ENCODE assay signal across 8 cellular contexts in genomic region chr3:157176108-157176507, GRCh38. TPM values are rescaled to one million over a fixed set of nuclear protein-coding genes. Genes with fewer than 3 reads are reported as not detected.
DNase-seq lines count a peak whose midpoint lies in the region; ATAC-seq and TF ChIP-seq lines count a peak whose summit lies in the region.

No MANE protein-coding gene starts in this region.

- TF ChIP-seq CTCF in left lung (IDR thresholded peaks at IDR 0.05) (no peak), tibial nerve (IDR thresholded peaks at IDR 0.05) (no peak)

- intact Hi-C loops in left lung (cut with DNase I): no loop called here

- TF ChIP-seq EP300 in tibial nerve (IDR thresholded peaks at IDR 0.05): no peak

- H3K27me3 Mint-ChIP-seq in activated T-cell treated with anti-CD3 and anti-CD28 coated beads, Interleukin-2, amount 50 U/mL, for 72 hours (ENCODE audit: low read depth): no peaks in the 10 kb centered on the region

- H3K36me3 ChIP-seq in adipocyte (ENCODE audit: control insufficient read depth, insufficient read depth, low read length, severe bottlenecking) (no peaks in the 10 kb centered on the region), left lung (no peaks in the 10 kb centered on the region), tibial nerve (peaks cover 0 to 15% (median 0%) of the 10 kb centered on the region in 3 donors)

- no peak for DNase-seq in activated T-cell treated with anti-CD3 and anti-CD28 coated beads, Interleukin-2, amount 50 U/mL, for 72 hours
- no peak for DNase-seq in activated T-cell treated with anti-CD3 and anti-CD28 coated beads, Interleukin-2, amount 50 U/mL, for 1 hour
- DNase-seq in adipocyte (ENCODE audit: low read depth): peak; percentile 76
- no peak for DNase-seq in left lung
- no peak for DNase-seq in tibial nerve (ENCODE audit: low spot score in 2 of 2)
- DNase-seq in activated effector memory CD4-positive, alpha-beta T cell treated with Interleukin-2 at 50 U/mL for 16 hours: no peak

- peak overlapping the region; percentile 96 for H3K27ac Mint-ChIP-seq in activated T-cell treated with anti-CD3 and anti-CD28 coated beads, Interleukin-2, amount 50 U/mL, for 72 hours

- ATAC-seq in activated T-cell treated with anti-CD3 and anti-CD28 coated beads, Interleukin-2, amount 50 U/mL, for 72 hours (replicated peaks in 1 of 2): no peak
- ATAC-seq in left lung (no peak), HG03025 (IDR thresholded peaks at IDR 0.05; ENCODE audit: low FRiP score, unreplicated experiment) (no peak), HG03378 (IDR thresholded peaks at IDR 0.05; ENCODE audit: unreplicated experiment) (no peak)

- no peaks in the 10 kb centered on the region for H3K9me3 Mint-ChIP-seq in activated T-cell treated with anti-CD3 and anti-CD28 coated beads, Interleukin-2, amount 50 U/mL, for 72 hours

- TF ChIP-seq POLR2A in tibial nerve (IDR thresholded peaks at IDR 0.05): no peak

- H3K4me1 ChIP-seq in adipocyte (ENCODE audit: control insufficient read depth, insufficient read depth, low read length): peaks cover 30% of the 10 kb centered on the region
- peaks cover 15 to 34% of the 10 kb centered on the region in 2 donors for H3K4me1 ChIP-seq in left lung
- peaks cover 0 to 24% (median 9%) of the 10 kb centered on the region in 4 donors for H3K4me1 ChIP-seq in tibial nerve

- peak overlapping the region; percentile 99 for H3K9ac ChIP-seq in adipocyte (ENCODE audit: low read length)

- WGBS in tibial nerve, 2 donors: 12 to 37% methylated on average over 2 of the region's 2 CpGs

- H3K27ac ChIP-seq in left lung (peak overlapping the region; percentile 98 to 99), tibial nerve (peak overlapping the region; percentile 82 to 99 (median 92))

- H3K4me3 Mint-ChIP-seq in activated T-cell treated with anti-CD3 and anti-CD28 coated beads, Interleukin-2, amount 50 U/mL, for 72 hours: peak overlapping the region; percentile 81 to 96

- H3K27me3 ChIP-seq in adipocyte (replicated peaks; ENCODE audit: control insufficient read depth, insufficient read depth, low read length) (no peaks in the 10 kb centered on the region), left lung (no peaks in the 10 kb centered on the region), tibial nerve (no peaks in the 10 kb centered on the region)

- H3K9me3 ChIP-seq in adipocyte (ENCODE audit: control insufficient read depth, low read length) (no peaks in the 10 kb centered on the region), left lung (peaks cover 0 to 2% of the 10 kb centered on the region in 2 donors), tibial nerve (peaks cover 0 to 10% (median 0%) of the 10 kb centered on the region in 4 donors)

- H3K4me1 Mint-ChIP-seq in activated T-cell treated with anti-CD3 and anti-CD28 coated beads, Interleukin-2, amount 50 U/mL, for 72 hours (ENCODE audit: low read depth): peaks cover 32% of the 10 kb centered on the region

- peaks cover 11 to 25% of the 10 kb centered on the region in 2 donors for H3K36me3 Mint-ChIP-seq in activated T-cell treated with anti-CD3 and anti-CD28 coated beads, Interleukin-2, amount 50 U/mL, for 72 hours (ENCODE audit: insufficient read depth in 2 of 2)

- H3K4me3 ChIP-seq in adipocyte (ENCODE audit: low read length) (peak overlapping the region; percentile 98), left lung (peak overlapping the region; percentile 38 to 55), tibial nerve (peak overlapping the region; percentile 46 to 65 (median 56))

RNA-seq across cellular contexts. Expression of gene CCNL1, which starts 16.2 kb away (rescaled TPM):
- total RNA-seq in activated T-cell treated with anti-CD3 and anti-CD28 coated beads, Interleukin-2, amount 50 U/mL, for 72 hours: 100 to 1,000 TPM; 248 to 315 TPM
- total RNA-seq in left lung (100 to 1,000 TPM in 1 of 2 donors, 10 to 100 TPM in 1; 82.6 to 119 TPM), tibial nerve (100 to 1,000 TPM; 176 to 239 (median 239) TPM)

Comparison
In these comparisons a context has a peak if more than half of its experiments do, and no peak if none do; other contexts are left out.
1. H3K4me3 ChIP-seq: peak in every context shown above with its lines; median percentile 98 in adipocyte; 56 in tibial nerve; 46 in left lung.